ENCODE assay signal across 16 cellular contexts in the genomic region with DNA sequence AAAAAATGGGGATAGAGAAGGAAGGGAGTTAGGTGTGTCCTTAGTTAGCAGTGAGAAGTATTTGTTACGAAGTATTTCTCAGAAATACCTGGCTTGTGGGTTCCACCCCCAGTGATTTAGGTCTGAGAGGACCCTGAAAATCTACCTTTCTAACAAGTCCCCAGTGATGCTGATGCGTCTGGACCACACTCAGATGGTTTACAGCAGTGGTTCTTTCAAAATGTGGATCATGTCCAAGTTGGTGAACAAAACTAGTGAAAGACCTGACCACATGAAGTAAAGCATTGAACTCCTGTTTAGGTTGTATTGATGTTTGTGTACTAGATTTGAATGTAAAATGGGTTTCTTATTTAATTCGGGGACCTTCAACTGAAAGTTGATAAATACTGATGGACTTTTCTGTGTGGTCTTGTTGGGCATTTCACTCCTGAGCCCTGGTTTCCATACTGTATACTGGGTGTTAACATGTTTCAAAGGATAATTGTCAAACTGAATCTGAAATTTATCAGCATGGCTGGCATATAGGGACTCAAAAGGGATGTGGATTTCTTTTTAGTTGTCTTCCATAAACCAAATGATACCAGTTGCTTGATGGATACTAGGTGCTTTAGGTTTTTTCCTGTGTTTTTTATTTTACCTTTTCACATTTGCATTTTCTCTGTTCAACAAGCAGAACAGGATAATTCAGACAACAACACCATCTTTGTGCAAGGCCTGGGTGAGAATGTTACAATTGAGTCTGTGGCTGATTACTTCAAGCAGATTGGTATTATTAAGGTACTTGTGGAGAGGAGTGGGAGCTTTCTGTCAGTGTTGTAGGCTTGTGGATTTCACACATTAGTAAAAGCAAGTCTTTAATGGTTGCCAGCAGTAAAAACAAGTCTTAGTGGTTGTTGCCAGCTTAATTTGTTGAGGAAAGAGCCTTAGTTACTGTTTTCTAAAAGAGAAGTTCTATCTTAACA. TPM values are rescaled to one million over a fixed set of nuclear protein-coding genes. Genes with fewer than 3 reads are reported as not detected.
DNase-seq lines count a peak whose midpoint lies in the region; ATAC-seq, FAIRE-seq and TF ChIP-seq lines count a peak whose summit lies in the region.
"Had no signal": no experiment of that assay in that cellular context is flagged by ENCODE, and none has a peak within 500 bp of the region (broad histone marks: within the 10 kb centered on the region; RNA-seq: fewer than 3 reads in every experiment).

No MANE protein-coding gene starts in this region.

- H3K36me3 ChIP-seq in K562 (ENCODE audit: control insufficient read depth, insufficient read depth, low read length): peaks cover 99% of the 10 kb centered on the region

- no peak for FAIRE-seq in K562 (lab: Jason Lieb, UNC)
- FAIRE-seq: islet of Langerhans had no signal

- H3K36me3 Mint-ChIP-seq in activated CD4-positive, alpha-beta T cell treated with anti-CD3 and anti-CD28 coated beads, Interleukin-2, amount 10 ng/mL, durations not matched to agents 7 days and 5 days (ENCODE audit: low read depth): peaks cover 91% of the 10 kb centered on the region

- H3K9me3 ChIP-seq in K562 (replicated peaks; ENCODE audit: control insufficient read depth, insufficient read depth, low read depth, low read length): no peaks in the 10 kb centered on the region
- H3K9me3 ChIP-seq: esophagus muscularis mucosa, upper lobe of right lung had no signal

- H3K27me3 Mint-ChIP-seq in activated CD4-positive, alpha-beta T cell treated with anti-CD3 and anti-CD28 coated beads, Interleukin-2, amount 10 ng/mL, durations not matched to agents 7 days and 5 days: no peaks in the 10 kb centered on the region

- CTCF ChIA-PET in activated CD4-positive, alpha-beta T cell treated with anti-CD3 and anti-CD28 coated beads, Interleukin-2, amount 10 ng/mL, durations not matched to agents 7 days and 5 days (lab: Charles Lee): interaction anchor here (1.0 to 2.4 kb wide), 4 partner anchors 10 to 255 kb away, joined by 3 to 9 read pairs (median 6); no protein-coding TSS in a partner anchor
- CTCF ChIA-PET in K562 (lab: Yijun Ruan, JAX; ENCODE audit: low intra/inter-chr PET ratio): no interaction called here

- no TSS peak for BruUV-seq in K562 (replicated peaks; lab: Mats Ljungman, UMichigan)

- H3K4me3 ChIP-seq in K562: no peak overlapping the region
- H3K4me3 ChIP-seq: esophagus muscularis mucosa, upper lobe of right lung had no signal

- 88% methylated on average over 3 of the region's 3 CpGs for WGBS in K562 (ENCODE audit: insufficient coverage, low coverage, missing lambda C conversion rate)

- intact Hi-C loops in K562 (cut with micrococcal nuclease) (loop anchor here (10.0 kb wide), 1 partner anchor 256 kb away; a partner anchor contains a TSS), posterior vena cava (cut with DNase I) (loop anchor here in 1 of 2 donors (10.0 kb wide), 1 partner anchor 256 kb away; a partner anchor contains a TSS)

- no peak for ATAC-seq in K562
- ATAC-seq: upper lobe of right lung had no signal

- no peak for TF ChIP-seq CTCF in K562 (IDR thresholded peaks at IDR 0.05 in 2 of 3, conservative IDR thresholded peaks at IDR 0.05 in 1 of 3; ENCODE audit: insufficient read depth in 2 of 3, low read depth in 1 of 3, low read length in 3 of 3)

- H3K4me3 Mint-ChIP-seq in activated CD4-positive, alpha-beta T cell treated with anti-CD3 and anti-CD28 coated beads, Interleukin-2, amount 10 ng/mL, durations not matched to agents 7 days and 5 days: no peak overlapping the region

- peaks cover 22% of the 10 kb centered on the region for H4K20me1 ChIP-seq in K562 (replicated peaks; ENCODE audit: control insufficient read depth, insufficient read depth, low read length)

- TF ChIP-seq POLR2A in K562 (conservative IDR thresholded peaks at IDR 0.05): peak; percentile 49

- no peak overlapping the region for H3K27ac ChIP-seq in K562 (ENCODE audit: extremely low read depth, low read depth, low read length)
- H3K27ac ChIP-seq: esophagus muscularis mucosa, upper lobe of right lung had no signal

- DNase-seq in activated CD4-positive, alpha-beta T cell treated with anti-CD3 and anti-CD28 coated beads, Interleukin-2, amount 10 ng/mL, durations not matched to agents 7 days and 5 days: no peak
- no peak for DNase-seq in activated CD4-positive, alpha-beta T cell treated with anti-CD3 and anti-CD28 coated beads, Interleukin-2, amount 50 U/mL, for 1 hour
- DNase-seq in NAMALWA (ENCODE audit: low spot score) (peak; percentile 51), K562 (ENCODE audit: extremely low read depth in 1 of 4, low spot score in 3 of 4) (no peak), posterior vena cava (ENCODE audit: low spot score) (peak; percentile 3), GM19240 (ENCODE audit: insufficient read length, low spot score) (no peak), H4 (ENCODE audit: low spot score) (no peak)
- DNase-seq in activated CD8-positive, alpha-beta memory T cell treated with anti-CD3 and anti-CD28 coated beads, Interleukin-2, amount 50 U/mL, for 4 hours: no peak
- DNase-seq: H7, NCI-H1048, NCI-H748 treated with DMSO at 0.1 percent for 48 hours, upper lobe of right lung had no signal

- no peak overlapping the region for H2AFZ ChIP-seq in K562 (ENCODE audit: low read depth, low read length)

- peaks cover 66% of the 10 kb centered on the region for H3K79me2 ChIP-seq in K562 (ENCODE audit: control insufficient read depth, insufficient read depth, low read length)

- POLR2A ChIA-PET in activated CD4-positive, alpha-beta T cell treated with anti-CD3 and anti-CD28 coated beads, Interleukin-2, amount 10 ng/mL, durations not matched to agents 7 days and 5 days (lab: Charles Lee): interaction anchor here (1.4 to 1.5 kb wide), 2 partner anchors 8 to 9 kb away, joined by 4 to 6 read pairs; no protein-coding TSS in a partner anchor
- POLR2A ChIA-PET in K562 (lab: Yijun Ruan, JAX): interaction anchor here (0.7 to 8.2 kb wide), 10 partner anchors 9 to 685 kb away, joined by 3 to 63 read pairs (median 4); a partner anchor contains a TSS

- TF ChIP-seq EP300 in K562 (IDR thresholded peaks at IDR 0.05; ENCODE audit: low read length): no peak

- H3K9me3 Mint-ChIP-seq in activated CD4-positive, alpha-beta T cell treated with anti-CD3 and anti-CD28 coated beads, Interleukin-2, amount 10 ng/mL, durations not matched to agents 7 days and 5 days: no peaks in the 10 kb centered on the region

- in situ Hi-C loops in K562 (cut with MboI): no loop called here

- peak overlapping the region; percentile 54 for H3K27ac Mint-ChIP-seq in activated CD4-positive, alpha-beta T cell treated with anti-CD3 and anti-CD28 coated beads, Interleukin-2, amount 10 ng/mL, durations not matched to agents 7 days and 5 days

- peaks cover 4% of the 10 kb centered on the region for H3K9me1 ChIP-seq in K562 (ENCODE audit: control insufficient read depth, insufficient read depth, low read length)

- TF ChIP-seq RAD21 in K562 (CRISPR knock-in tag; conservative IDR thresholded peaks at IDR 0.05 in 1 of 2, IDR thresholded peaks at IDR 0.05 in 1 of 2): no peak

- peaks cover 82% of the 10 kb centered on the region for H3K4me1 Mint-ChIP-seq in activated CD4-positive, alpha-beta T cell treated with anti-CD3 and anti-CD28 coated beads, Interleukin-2, amount 10 ng/mL, durations not matched to agents 7 days and 5 days

- peaks cover 0 to 3% of the 10 kb centered on the region in 2 experiments; a peak in 3 of 5 replicates for H3K4me1 ChIP-seq in K562 (replicated peaks in 1 of 2; ENCODE audit: control insufficient read depth in 2 of 2, insufficient read depth in 2 of 2, low read length in 2 of 2)
- H3K4me1 ChIP-seq: upper lobe of right lung had no signal

- no peak overlapping the region for H3K9ac ChIP-seq in K562 (ENCODE audit: insufficient read depth in 1 of 2, low read depth in 2 of 2, low read length in 2 of 2)

- H3K4me2 ChIP-seq in K562 (ENCODE audit: insufficient read depth, low read length): no peak overlapping the region

- H3K27me3 ChIP-seq in K562 (ENCODE audit: control insufficient read depth in 2 of 2, insufficient read depth in 2 of 2, low read length in 2 of 2): no peaks in the 10 kb centered on the region
- H3K27me3 ChIP-seq: esophagus muscularis mucosa, upper lobe of right lung had no signal

RNA-seq across cellular contexts. Expression of a gene that starts 8.8 kb away (rescaled TPM):
- total RNA-seq in activated CD4-positive, alpha-beta T cell treated with anti-CD3 and anti-CD28 coated beads, Interleukin-2, amount 10 ng/mL, durations not matched to agents 7 days and 5 days: 100 to 1,000 TPM; 552 to 581 TPM
- 999 and 1,269 TPM in 2 replicates for total RNA-seq in K562 (2011; cell fraction: chromatin; rRNA removed; ENCODE audit: low replicate concordance)
- total RNA-seq in K562 (2011; cell fraction: nucleolus; rRNA removed): 423 and 458 TPM in 2 replicates
- 715 and 1,004 TPM in 2 replicates for total RNA-seq in K562 (2011; cell fraction: nucleoplasm; rRNA removed)
- total RNA-seq in K562 (2014; rRNA removed): 64.1 and 78.7 TPM in 2 replicates
- total RNA-seq in K562 (2014; rRNA removed; fragmentation: Illumina TruSeq; extraction: Trizol): 74.7 and 94.2 TPM in 2 replicates
- total RNA-seq in K562 (2015; rRNA removed; fragmentation: Illumina TruSeq; extraction: Trizol): 87.2 and 107 TPM in 2 replicates
- total RNA-seq in K562 (2021): 492 and 570 TPM in 2 replicates
- 205 and 240 TPM in 2 replicates for polyA plus RNA-seq in K562 (2011; rRNA removed)
- polyA plus RNA-seq in K562 (2011; cell fraction: cytosol; rRNA removed): 204 and 212 TPM in 2 replicates
- polyA plus RNA-seq in K562 (2011; cell fraction: nucleus; rRNA removed): 500 and 575 TPM in 2 replicates
- polyA plus RNA-seq in K562 (2012): 447 and 1,379 TPM in 2 replicates
- polyA plus RNA-seq in K562 (2014; fragmentation: Illumina TruSeq; extraction: Trizol): 370 and 458 TPM in 2 replicates
- polyA plus RNA-seq in K562 (2014; fragmentation: Nextera tagmentation; extraction: Ambion mirVana): 10 to 100 TPM; 43.9 to 59.5 TPM
- polyA plus RNA-seq in K562 (2014; rRNA removed): 501 and 575 TPM in 2 replicates
- polyA minus RNA-seq in K562 (2011; rRNA and poly(A)+ RNA removed): 120 and 138 TPM in 2 replicates
- polyA minus RNA-seq in K562 (2011; cell fraction: cytosol; rRNA and poly(A)+ RNA removed): 244 and 341 TPM in 2 replicates
- polyA minus RNA-seq in K562 (2011; cell fraction: nucleus; rRNA and poly(A)+ RNA removed): 188 and 261 TPM in 2 replicates
- total RNA-seq in posterior vena cava: 100 to 1,000 TPM; 168 to 208 TPM
- total RNA-seq in H4 (2014; rRNA removed; shearing (Covaris generic)): 21.5 and 25.8 TPM in 2 replicates

RNA-seq across cellular contexts. Expression of a gene that starts 13.8 kb away (rescaled TPM):
- total RNA-seq in activated CD4-positive, alpha-beta T cell treated with anti-CD3 and anti-CD28 coated beads, Interleukin-2, amount 10 ng/mL, durations not matched to agents 7 days and 5 days: 10 to 100 TPM; 66.8 to 68.0 TPM
- 0.56 and 0.97 TPM in 2 replicates for total RNA-seq in K562 (2011; cell fraction: chromatin; rRNA removed; ENCODE audit: low replicate concordance)
- total RNA-seq in K562 (2011; cell fraction: nucleolus; rRNA removed): 2.9 and 3.0 TPM in 2 replicates
- total RNA-seq in K562 (2011; cell fraction: nucleoplasm; rRNA removed): 1.1 and 1.4 TPM in 2 replicates
- total RNA-seq in K562 (2014; rRNA removed): 27.7 and 30.4 TPM in 2 replicates
- total RNA-seq in K562 (2014; rRNA removed; fragmentation: Illumina TruSeq; extraction: Trizol): 3.6 and 4.5 TPM in 2 replicates
- total RNA-seq in K562 (2015; rRNA removed; fragmentation: Illumina TruSeq; extraction: Trizol): 22.9 and 24.3 TPM in 2 replicates
- total RNA-seq in K562 (2021): 15.4 and 16.5 TPM in 2 replicates
- polyA plus RNA-seq in K562 (2011; rRNA removed): 4.1 and 33.8 TPM in 2 replicates
- 21.4 and 58.6 TPM in 2 replicates for polyA plus RNA-seq in K562 (2011; cell fraction: cytosol; rRNA removed)
- 5.5 and 35.3 TPM in 2 replicates for polyA plus RNA-seq in K562 (2011; cell fraction: nucleus; rRNA removed)
- polyA plus RNA-seq in K562 (2012): 35.1 and 67.9 TPM in 2 replicates
- 6.0 and 6.8 TPM in 2 replicates for polyA plus RNA-seq in K562 (2014; fragmentation: Illumina TruSeq; extraction: Trizol)
- polyA plus RNA-seq in K562 (2014; fragmentation: Nextera tagmentation; extraction: Ambion mirVana): 1 to 10 TPM; 1.3 to 1.6 TPM
- polyA plus RNA-seq in K562 (2014; rRNA removed): 25.6 and 28.4 TPM in 2 replicates
- polyA minus RNA-seq in K562 (2011; rRNA and poly(A)+ RNA removed): 1.2 and 5.5 TPM in 2 replicates
- polyA minus RNA-seq in K562 (2011; cell fraction: cytosol; rRNA and poly(A)+ RNA removed): 2.9 and 23.3 TPM in 2 replicates
- polyA minus RNA-seq in K562 (2011; cell fraction: nucleus; rRNA and poly(A)+ RNA removed): 1.3 and 10.3 TPM in 2 replicates
- 10 to 100 TPM; 13.0 to 23.9 TPM for total RNA-seq in posterior vena cava
- total RNA-seq in H4 (2014; rRNA removed; shearing (Covaris generic)): not detected in 2 replicates

RNA-seq across cellular contexts. Expression of a gene that starts 25.2 kb away (rescaled TPM):
- not detected for total RNA-seq in activated CD4-positive, alpha-beta T cell treated with anti-CD3 and anti-CD28 coated beads, Interleukin-2, amount 10 ng/mL, durations not matched to agents 7 days and 5 days
- total RNA-seq in K562 (2011; cell fraction: chromatin; rRNA removed; ENCODE audit: low replicate concordance): 0.14 and 0.23 TPM in 2 replicates
- 0.17 and 0.26 TPM in 2 replicates for total RNA-seq in K562 (2011; cell fraction: nucleolus; rRNA removed)
- 0.15 and 0.31 TPM in 2 replicates for total RNA-seq in K562 (2011; cell fraction: nucleoplasm; rRNA removed)
- not detected in 2 replicates for total RNA-seq in K562 (2014; rRNA removed)
- total RNA-seq in K562 (2014; rRNA removed; fragmentation: Illumina TruSeq; extraction: Trizol): under 0.01 and 0.03 TPM in 2 replicates
- not detected in 2 replicates for total RNA-seq in K562 (2015; rRNA removed; fragmentation: Illumina TruSeq; extraction: Trizol)
- total RNA-seq in K562 (2021): not detected in 2 replicates
- polyA plus RNA-seq in K562 (2011; rRNA removed): 0.01 TPM in 1 of 2 replicates, not detected in the other
- polyA plus RNA-seq in K562 (2011; cell fraction: cytosol; rRNA removed): 0.01 and 0.03 TPM in 2 replicates
- polyA plus RNA-seq in K562 (2011; cell fraction: nucleus; rRNA removed): 0.04 TPM in 2 replicates
- polyA plus RNA-seq in K562 (2012): 0.03 TPM in 1 of 2 replicates, not detected in the other
- not detected in 2 replicates for polyA plus RNA-seq in K562 (2014; fragmentation: Illumina TruSeq; extraction: Trizol)
- not detected for polyA plus RNA-seq in K562 (2014; fragmentation: Nextera tagmentation; extraction: Ambion mirVana)
- polyA plus RNA-seq in K562 (2014; rRNA removed): not detected in 2 replicates
- polyA minus RNA-seq in K562 (2011; rRNA and poly(A)+ RNA removed): not detected in 2 replicates
- polyA minus RNA-seq in K562 (2011; cell fraction: cytosol; rRNA and poly(A)+ RNA removed): not detected in 2 replicates
- polyA minus RNA-seq in K562 (2011; cell fraction: nucleus; rRNA and poly(A)+ RNA removed): 0.11 TPM in 1 of 2 replicates, not detected in the other
- total RNA-seq in posterior vena cava: under 1 TPM; 0.05 to 0.10 TPM
- total RNA-seq in H4 (2014; rRNA removed; shearing (Covaris generic)): not detected in 2 replicates
- total RNA-seq: RPMI7951 had no signal

RNA-seq across cellular contexts. Expression of a gene that starts 28.2 kb away (rescaled TPM):
- not detected for total RNA-seq in activated CD4-positive, alpha-beta T cell treated with anti-CD3 and anti-CD28 coated beads, Interleukin-2, amount 10 ng/mL, durations not matched to agents 7 days and 5 days
- total RNA-seq in K562 (2011; cell fraction: chromatin; rRNA removed; ENCODE audit: low replicate concordance): not detected in 2 replicates
- not detected in 2 replicates for total RNA-seq in K562 (2011; cell fraction: nucleolus; rRNA removed)
- total RNA-seq in K562 (2011; cell fraction: nucleoplasm; rRNA removed): not detected in 2 replicates
- total RNA-seq in K562 (2014; rRNA removed): not detected in 2 replicates
- not detected in 2 replicates for total RNA-seq in K562 (2014; rRNA removed; fragmentation: Illumina TruSeq; extraction: Trizol)
- total RNA-seq in K562 (2015; rRNA removed; fragmentation: Illumina TruSeq; extraction: Trizol): not detected in 2 replicates
- not detected in 2 replicates for total RNA-seq in K562 (2021)
- polyA plus RNA-seq in K562 (2011; rRNA removed): not detected in 2 replicates
- polyA plus RNA-seq in K562 (2011; cell fraction: cytosol; rRNA removed): not detected in 2 replicates
- polyA plus RNA-seq in K562 (2011; cell fraction: nucleus; rRNA removed): not detected in 2 replicates
- not detected in 2 replicates for polyA plus RNA-seq in K562 (2012)
- not detected in 2 replicates for polyA plus RNA-seq in K562 (2014; fragmentation: Illumina TruSeq; extraction: Trizol)
- polyA plus RNA-seq in K562 (2014; fragmentation: Nextera tagmentation; extraction: Ambion mirVana): not detected
- not detected in 2 replicates for polyA plus RNA-seq in K562 (2014; rRNA removed)
- not detected in 2 replicates for polyA minus RNA-seq in K562 (2011; rRNA and poly(A)+ RNA removed)
- polyA minus RNA-seq in K562 (2011; cell fraction: cytosol; rRNA and poly(A)+ RNA removed): not detected in 2 replicates
- not detected in 2 replicates for polyA minus RNA-seq in K562 (2011; cell fraction: nucleus; rRNA and poly(A)+ RNA removed)
- total RNA-seq in posterior vena cava: not detected
- total RNA-seq in H4 (2014; rRNA removed; shearing (Covaris generic)): not detected in 2 replicates
- total RNA-seq: esophagus muscularis mucosa, H7, RPMI7951, skeletal muscle tissue, upper lobe of right lung had no signal

RNA-seq across cellular contexts. Expression of a gene that starts 38.9 kb away (rescaled TPM):
- total RNA-seq in activated CD4-positive, alpha-beta T cell treated with anti-CD3 and anti-CD28 coated beads, Interleukin-2, amount 10 ng/mL, durations not matched to agents 7 days and 5 days: 1 to 10 TPM in 1 of 2 experiments, under 1 TPM in 1; 0.89 to 1.7 TPM
- 1.1 TPM in 1 of 2 replicates, not detected in the other for total RNA-seq in K562 (2011; cell fraction: chromatin; rRNA removed; ENCODE audit: low replicate concordance)
- total RNA-seq in K562 (2011; cell fraction: nucleolus; rRNA removed): 0.67 and 0.92 TPM in 2 replicates
- total RNA-seq in K562 (2011; cell fraction: nucleoplasm; rRNA removed): 0.44 TPM in 1 of 2 replicates, not detected in the other
- total RNA-seq in K562 (2014; rRNA removed): 0.82 and 1.2 TPM in 2 replicates
- 0.38 TPM in 1 of 2 replicates, not detected in the other for total RNA-seq in K562 (2014; rRNA removed; fragmentation: Illumina TruSeq; extraction: Trizol)
- total RNA-seq in K562 (2015; rRNA removed; fragmentation: Illumina TruSeq; extraction: Trizol): 0.36 and 0.68 TPM in 2 replicates
- total RNA-seq in K562 (2021): 0.56 and 1.1 TPM in 2 replicates
- polyA plus RNA-seq in K562 (2011; rRNA removed): 0.54 and 0.85 TPM in 2 replicates
- 1.4 and 2.6 TPM in 2 replicates for polyA plus RNA-seq in K562 (2011; cell fraction: cytosol; rRNA removed)
- 1.1 and 1.4 TPM in 2 replicates for polyA plus RNA-seq in K562 (2011; cell fraction: nucleus; rRNA removed)
- 0.33 and 0.65 TPM in 2 replicates for polyA plus RNA-seq in K562 (2012)
- polyA plus RNA-seq in K562 (2014; fragmentation: Illumina TruSeq; extraction: Trizol): 0.57 and 0.68 TPM in 2 replicates
- under 1 TPM in 1 of 2 experiments, not detected in 1; 0.22 TPM for polyA plus RNA-seq in K562 (2014; fragmentation: Nextera tagmentation; extraction: Ambion mirVana)
- 0.09 and 0.45 TPM in 2 replicates for polyA plus RNA-seq in K562 (2014; rRNA removed)
- 0.46 and 0.72 TPM in 2 replicates for polyA minus RNA-seq in K562 (2011; rRNA and poly(A)+ RNA removed)
- polyA minus RNA-seq in K562 (2011; cell fraction: cytosol; rRNA and poly(A)+ RNA removed): 0.95 and 1.4 TPM in 2 replicates
- 0.67 and 0.78 TPM in 2 replicates for polyA minus RNA-seq in K562 (2011; cell fraction: nucleus; rRNA and poly(A)+ RNA removed)
- total RNA-seq in posterior vena cava: 1 to 10 TPM; 2.9 to 5.2 TPM
- 0.12 TPM in 1 of 2 replicates, not detected in the other for total RNA-seq in H4 (2014; rRNA removed; shearing (Covaris generic))

Comparison
In these comparisons a context has a peak if more than half of its experiments do, and no peak if none do; other contexts are left out.
1. DNase-seq: peak in NAMALWA (single experiment) and posterior vena cava (single experiment); none in activated CD4-positive, alpha-beta T cell treated with anti-CD3 and anti-CD28 coated beads, Interleukin-2, amount 10 ng/mL, durations not matched to agents 7 days and 5 days (single experiment), activated CD4-positive, alpha-beta T cell treated with anti-CD3 and anti-CD28 coated beads, Interleukin-2, amount 50 U/mL, for 1 hour (single experiment), K562 (0 of 4), activated CD8-positive, alpha-beta memory T cell treated with anti-CD3 and anti-CD28 coated beads, Interleukin-2, amount 50 U/mL, for 4 hours (single experiment), GM19240 (single experiment) and H4 (single experiment).